Comparison of ENCODE assay signal across 33 cellular contexts in the genomic region with DNA sequence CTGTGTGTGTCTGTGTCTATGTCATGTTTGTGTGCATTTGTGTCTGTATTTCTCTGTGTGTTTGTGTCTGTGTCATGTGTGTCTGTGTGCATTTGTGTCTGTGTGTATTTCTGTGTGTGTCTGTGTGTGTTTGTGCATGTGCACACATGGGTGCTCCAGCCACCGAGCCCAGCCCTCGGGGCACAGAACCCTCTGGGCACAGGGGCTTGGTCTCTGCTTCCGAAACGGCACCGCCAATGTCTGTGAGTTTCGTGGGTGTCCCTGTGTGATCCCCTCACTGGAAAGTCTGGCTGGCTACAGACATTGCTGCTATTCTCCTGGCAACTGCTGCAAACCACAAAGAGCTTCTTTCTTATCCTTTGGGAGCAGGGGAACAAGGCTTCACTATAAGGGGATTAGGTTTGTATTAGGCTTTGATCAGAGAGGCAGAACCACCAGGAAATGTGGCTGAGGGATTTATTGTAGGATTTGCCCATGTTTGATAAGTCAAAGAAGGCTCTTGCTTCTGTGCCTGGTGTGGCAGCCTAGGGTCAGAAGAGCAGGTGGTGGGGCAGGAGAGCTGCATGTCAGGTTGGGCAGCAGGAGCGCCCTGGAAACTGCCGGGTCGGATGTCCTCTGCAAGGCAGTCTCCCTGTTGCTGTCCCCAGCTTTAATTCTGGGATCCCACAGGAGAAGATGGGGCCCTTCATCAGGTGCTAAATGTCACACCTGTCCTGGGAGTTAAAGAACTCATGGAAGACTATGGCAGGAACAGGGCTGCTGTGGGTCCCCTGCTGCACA. TPM values are rescaled to one million over a fixed set of nuclear protein-coding genes. Genes with fewer than 3 reads are reported as not detected.
DNase-seq lines count a peak whose midpoint lies in the region; ATAC-seq and TF ChIP-seq lines count a peak whose summit lies in the region.
"Had no signal": no experiment of that assay in that cellular context is flagged by ENCODE, and none has a peak within 500 bp of the region (broad histone marks: within the 10 kb centered on the region; RNA-seq: fewer than 3 reads in every experiment).

No MANE protein-coding gene starts in this region.

- H3K4me2 ChIP-seq in neural progenitor cell = peak overlapping the region; percentile 24

- H3K27me3 ChIP-seq in H7 (ENCODE audit: control insufficient read depth, insufficient read depth, low read length) = no peaks in the 10 kb centered on the region
- H3K27me3 ChIP-seq in dorsolateral prefrontal cortex = peaks cover 0 to 4% (median 0%) of the 10 kb centered on the region in 45 donors
- no peaks in the 10 kb centered on the region for H3K27me3 ChIP-seq in neural progenitor cell
- H3K27me3 ChIP-seq: BE2C, foreskin keratinocyte, right lobe of liver, thyroid gland had no signal

- H2AFZ ChIP-seq in neural progenitor cell (replicated peaks) = no peak overlapping the region

- no peak for TF ChIP-seq CTCF in dorsolateral prefrontal cortex (IDR thresholded peaks at IDR 0.05 in 54 of 56, conservative IDR thresholded peaks at IDR 0.05 in 2 of 56; ENCODE audit: low read depth in 1 of 56, partially characterized antibody in 56 of 56)
- no peak for TF ChIP-seq CTCF in neural progenitor cell (IDR thresholded peaks at IDR 0.05)

- H3K9me3 ChIP-seq in neural progenitor cell (ENCODE audit: low read depth) (no peaks in the 10 kb centered on the region), T-helper 17 cell (ENCODE audit: control insufficient read depth, low read length, poor library complexity, severe bottlenecking) (no peaks in the 10 kb centered on the region)
- H3K9me3 ChIP-seq: BE2C, esophagus squamous epithelium, right lobe of liver, thyroid gland had no signal

- H3K36me3 ChIP-seq in H7 (replicated peaks; ENCODE audit: control insufficient read depth, insufficient read depth, low read length) (no peaks in the 10 kb centered on the region), neural progenitor cell (no peaks in the 10 kb centered on the region)
- H3K36me3 ChIP-seq: BE2C, esophagus squamous epithelium, right lobe of liver, stomach, thyroid gland had no signal

- no peak overlapping the region for H3K4me3 Mint-ChIP-seq in neural progenitor cell
- H3K4me3 Mint-ChIP-seq in activated naive CD4-positive, alpha-beta T cell treated with anti-CD3 and anti-CD28 coated beads, Interleukin-2, amount 10 ng/mL, durations not matched to agents 7 days and 5 days = no peak overlapping the region
- no peak overlapping the region for H3K4me3 Mint-ChIP-seq in T-helper 17 cell
- H3K4me3 Mint-ChIP-seq: activated CD4-positive, alpha-beta memory T cell treated with anti-CD3 and anti-CD28 coated beads for 36 hours; activated naive CD4-positive, alpha-beta T cell treated with anti-CD3 and anti-CD28 coated beads, Interleukin-2, amount 50 U/mL, for 24 hours; activated T-helper 1 cell treated with anti-CD3 and anti-CD28 coated beads, Interleukin-12 subunit alpha, Interleukin-12 subunit beta, Interleukin-2, Interleukin-4 antibody, amounts not matched to agents 30 ng/mL and 10 ng/mL and 1 ng/mL, durations not matched to agents 14 hours and 24 hours and 36 hours; brain; memory B cell had no signal

- H3K36me3 Mint-ChIP-seq in neural progenitor cell = no peaks in the 10 kb centered on the region
- H3K36me3 Mint-ChIP-seq in activated naive CD4-positive, alpha-beta T cell treated with anti-CD3 and anti-CD28 coated beads, Interleukin-2, amount 10 ng/mL, durations not matched to agents 7 days and 5 days = no peaks in the 10 kb centered on the region
- H3K36me3 Mint-ChIP-seq in T-helper 17 cell (ENCODE audit: low read depth) = no peaks in the 10 kb centered on the region
- H3K36me3 Mint-ChIP-seq: activated CD4-positive, alpha-beta memory T cell treated with anti-CD3 and anti-CD28 coated beads for 36 hours; activated naive CD4-positive, alpha-beta T cell treated with anti-CD3 and anti-CD28 coated beads, Interleukin-2, amount 50 U/mL, for 24 hours; brain; memory B cell had no signal

- H3K79me2 ChIP-seq in neural progenitor cell (ENCODE audit: low read depth) = no peaks in the 10 kb centered on the region

- no peak overlapping the region for H3K27ac Mint-ChIP-seq in neural progenitor cell
- no peak overlapping the region for H3K27ac Mint-ChIP-seq in activated naive CD4-positive, alpha-beta T cell treated with anti-CD3 and anti-CD28 coated beads, Interleukin-2, amount 10 ng/mL, durations not matched to agents 7 days and 5 days
- H3K27ac Mint-ChIP-seq in T-helper 17 cell = no peak overlapping the region
- H3K27ac Mint-ChIP-seq: activated CD4-positive, alpha-beta memory T cell treated with anti-CD3 and anti-CD28 coated beads for 36 hours; activated naive CD4-positive, alpha-beta T cell treated with anti-CD3 and anti-CD28 coated beads, Interleukin-2, amount 50 U/mL, for 24 hours; activated T-helper 1 cell treated with anti-CD3 and anti-CD28 coated beads, Interleukin-12 subunit alpha, Interleukin-12 subunit beta, Interleukin-2, Interleukin-4 antibody, amounts not matched to agents 30 ng/mL and 10 ng/mL and 1 ng/mL, durations not matched to agents 14 hours and 24 hours and 36 hours; brain; memory B cell; progenitor cell of endocrine pancreas had no signal

- ATAC-seq in T-helper 17 cell = no peak
- ATAC-seq: foreskin keratinocyte, right lobe of liver had no signal

- H3K9me3 Mint-ChIP-seq in neural progenitor cell = no peaks in the 10 kb centered on the region
- no peaks in the 10 kb centered on the region for H3K9me3 Mint-ChIP-seq in activated naive CD4-positive, alpha-beta T cell treated with anti-CD3 and anti-CD28 coated beads, Interleukin-2, amount 10 ng/mL, durations not matched to agents 7 days and 5 days
- H3K9me3 Mint-ChIP-seq: activated CD4-positive, alpha-beta memory T cell treated with anti-CD3 and anti-CD28 coated beads for 36 hours; activated naive CD4-positive, alpha-beta T cell treated with anti-CD3 and anti-CD28 coated beads, Interleukin-2, amount 50 U/mL, for 24 hours; activated T-helper 1 cell treated with anti-CD3 and anti-CD28 coated beads, Interleukin-12 subunit alpha, Interleukin-12 subunit beta, Interleukin-2, Interleukin-4 antibody, amounts not matched to agents 30 ng/mL and 10 ng/mL and 1 ng/mL, durations not matched to agents 14 hours and 24 hours and 36 hours; memory B cell had no signal

- CTCF ChIA-PET in activated naive CD4-positive, alpha-beta T cell treated with anti-CD3 and anti-CD28 coated beads, Interleukin-2, amount 10 ng/mL, durations not matched to agents 7 days and 5 days (lab: Charles Lee) = no interaction called here

- H3F3A ChIP-seq in neural progenitor cell (ENCODE audit: low read depth) = no peaks in the 10 kb centered on the region

- H3K27me3 Mint-ChIP-seq in neural progenitor cell (ENCODE audit: insufficient read depth, low read depth) = peaks cover 8% of the 10 kb centered on the region
- no peaks in the 10 kb centered on the region for H3K27me3 Mint-ChIP-seq in activated naive CD4-positive, alpha-beta T cell treated with anti-CD3 and anti-CD28 coated beads, Interleukin-2, amount 10 ng/mL, durations not matched to agents 7 days and 5 days
- H3K27me3 Mint-ChIP-seq in T-helper 17 cell = peaks cover 5% of the 10 kb centered on the region

- no peak overlapping the region for H3K9ac ChIP-seq in neural progenitor cell

- H3K27ac ChIP-seq in dorsolateral prefrontal cortex (no peak overlapping the region), neural progenitor cell (no peak overlapping the region)
- H3K27ac ChIP-seq: esophagus squamous epithelium, foreskin keratinocyte, right lobe of liver, RWPE1, stomach, thyroid gland had no signal

- no peaks in the 10 kb centered on the region for H4K20me1 ChIP-seq in neural progenitor cell (ENCODE audit: low read depth)

- H3K4me1 ChIP-seq in neural progenitor cell = peaks cover 7% of the 10 kb centered on the region
- H3K4me1 ChIP-seq: BE2C, foreskin keratinocyte, right lobe of liver, stomach had no signal

- DNase-seq in Ammon's horn (ENCODE audit: low spot score) (peak; percentile 34), H7 (peak; percentile 18), dorsolateral prefrontal cortex (peak in 6 of 10 donors; percentile 8 to 33 (median 24)), neural progenitor cell (ENCODE audit: low spot score) (peak; percentile 46), T-helper 17 cell (no peak), kidney glomerular epithelial cell (lab: John Stamatoyannopoulos, UW) (no peak), MV-4-11 (lab: John Stamatoyannopoulos, UW) (no peak)
- DNase-seq in activated naive CD4-positive, alpha-beta T cell treated with anti-CD3 and anti-CD28 coated beads, Interleukin-2, amount 10 ng/mL, durations not matched to agents 7 days and 5 days = no peak
- DNase-seq: activated CD4-positive, alpha-beta memory T cell treated with anti-CD3 and anti-CD28 coated beads for 36 hours; activated CD4-positive, alpha-beta T cell treated with anti-CD3 and anti-CD28 coated beads for 1 hour; activated CD8-positive, alpha-beta memory T cell treated with anti-CD3 and anti-CD28 coated beads, Interleukin-2, amount 50 U/mL, for 48 hours; amniotic stem cell; BE2C; cerebellar nuclear complex; esophagus squamous epithelium; foreskin keratinocyte; NCI-H1105; NCI-H187; NCI-H446 treated with DMSO at 0.1 percent for 48 hours; NCI-H774; stimulated activated CD4-positive, alpha-beta T cell treated with anti-CD3 and anti-CD28 coated beads, Interleukin-4, amount 100 ng/mL, for 1 hour; stomach; thyroid gland had no signal

- H3K4me3 ChIP-seq in H7 (ENCODE audit: insufficient read depth, low read depth, low read length) = no peak overlapping the region
- H3K4me3 ChIP-seq in dorsolateral prefrontal cortex = no peak overlapping the region
- H3K4me3 ChIP-seq in neural progenitor cell = no peak overlapping the region
- H3K4me3 ChIP-seq: esophagus squamous epithelium, right lobe of liver, stomach, thyroid gland had no signal

- intact Hi-C loops in dorsolateral prefrontal cortex (cut with DNase I) = no loop called here

- H3K4me1 Mint-ChIP-seq in neural progenitor cell (peaks cover 2% of the 10 kb centered on the region), T-helper 17 cell (no peaks in the 10 kb centered on the region)
- H3K4me1 Mint-ChIP-seq in activated naive CD4-positive, alpha-beta T cell treated with anti-CD3 and anti-CD28 coated beads, Interleukin-2, amount 10 ng/mL, durations not matched to agents 7 days and 5 days = no peaks in the 10 kb centered on the region
- H3K4me1 Mint-ChIP-seq: activated naive CD4-positive, alpha-beta T cell treated with anti-CD3 and anti-CD28 coated beads, Interleukin-2, amount 50 U/mL, for 24 hours; memory B cell had no signal

RNA-seq across cellular contexts. Expression of a gene that starts 39.6 kb away (rescaled TPM):
- not detected in 2 replicates for total RNA-seq in H7 (2014; rRNA removed; shearing (Covaris generic))
- total RNA-seq in dorsolateral prefrontal cortex = 10 to 100 TPM in 2 of 120 experiments, 1 to 10 TPM in 48, under 1 TPM in 55, not detected in 15; 0.12 to 13.4 (median 0.91) TPM
- total RNA-seq in neural progenitor cell (ENCODE audit: low replicate concordance) = not detected in 2 replicates
- 10 to 100 TPM; 12.4 to 27.8 TPM for total RNA-seq in T-helper 17 cell
- total RNA-seq: activated CD4-positive, alpha-beta memory T cell treated with anti-CD3 and anti-CD28 coated beads for 36 hours; activated T-helper 1 cell treated with anti-CD3 and anti-CD28 coated beads, Interleukin-12 subunit alpha, Interleukin-12 subunit beta, Interleukin-2, Interleukin-4 antibody, amounts not matched to agents 30 ng/mL and 10 ng/mL and 1 ng/mL, durations not matched to agents 14 hours and 24 hours and 36 hours; dermis microvascular lymphatic vessel endothelial cell; foreskin keratinocyte; kidney epithelial cell; progenitor cell of endocrine pancreas; T-helper 2 cell treated with Interferon-gamma antibody and Interleukin-4, amounts not matched to agents 100 ng/mL and 5 ng/mL, for 36 hours had no signal

Comparison
In these comparisons a context has a peak if more than half of its experiments do, and no peak if none do; other contexts are left out.
1. DNase-seq: peak in Ammon's horn (single experiment), H7 (single experiment), dorsolateral prefrontal cortex (6 of 10) and neural progenitor cell (single experiment); none in activated naive CD4-positive, alpha-beta T cell treated with anti-CD3 and anti-CD28 coated beads, Interleukin-2, amount 10 ng/mL, durations not matched to agents 7 days and 5 days (single experiment), T-helper 17 cell (0 of 3), kidney glomerular epithelial cell (single experiment) and MV-4-11 (single experiment).